ENCODE assay signal across 1 cellular context in genomic region chr1:29167904-29168303, GRCh38.
TF ChIP-seq lines count a peak whose summit lies in the region.

No MANE protein-coding gene starts in this region.

TF ChIP-seq in WTC11, 78 proteins besides CTCF, POLR2A, EP300 and RAD21 (continued from another document):
- no peak for TF ChIP-seq ZNF281 (CRISPR knock-in tag; IDR thresholded peaks at IDR 0.05)
- TF ChIP-seq, protein P1, sequence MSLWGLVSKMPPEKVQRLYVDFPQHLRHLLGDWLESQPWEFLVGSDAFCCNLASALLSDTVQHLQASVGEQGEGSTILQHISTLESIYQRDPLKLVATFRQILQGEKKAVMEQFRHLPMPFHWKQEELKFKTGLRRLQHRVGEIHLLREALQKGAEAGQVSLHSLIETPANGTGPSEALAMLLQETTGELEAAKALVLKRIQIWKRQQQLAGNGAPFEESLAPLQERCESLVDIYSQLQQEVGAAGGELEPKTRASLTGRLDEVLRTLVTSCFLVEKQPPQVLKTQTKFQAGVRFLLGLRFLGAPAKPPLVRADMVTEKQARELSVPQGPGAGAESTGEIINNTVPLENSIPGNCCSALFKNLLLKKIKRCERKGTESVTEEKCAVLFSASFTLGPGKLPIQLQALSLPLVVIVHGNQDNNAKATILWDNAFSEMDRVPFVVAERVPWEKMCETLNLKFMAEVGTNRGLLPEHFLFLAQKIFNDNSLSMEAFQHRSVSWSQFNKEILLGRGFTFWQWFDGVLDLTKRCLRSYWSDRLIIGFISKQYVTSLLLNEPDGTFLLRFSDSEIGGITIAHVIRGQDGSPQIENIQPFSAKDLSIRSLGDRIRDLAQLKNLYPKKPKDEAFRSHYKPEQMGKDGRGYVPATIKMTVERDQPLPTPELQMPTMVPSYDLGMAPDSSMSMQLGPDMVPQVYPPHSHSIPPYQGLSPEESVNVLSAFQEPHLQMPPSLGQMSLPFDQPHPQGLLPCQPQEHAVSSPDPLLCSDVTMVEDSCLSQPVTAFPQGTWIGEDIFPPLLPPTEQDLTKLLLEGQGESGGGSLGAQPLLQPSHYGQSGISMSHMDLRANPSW (CRISPR knock-in tag; conservative IDR thresholded peaks at IDR 0.05; ENCODE audit: low read depth): no peak
- TF ChIP-seq, protein P2, sequence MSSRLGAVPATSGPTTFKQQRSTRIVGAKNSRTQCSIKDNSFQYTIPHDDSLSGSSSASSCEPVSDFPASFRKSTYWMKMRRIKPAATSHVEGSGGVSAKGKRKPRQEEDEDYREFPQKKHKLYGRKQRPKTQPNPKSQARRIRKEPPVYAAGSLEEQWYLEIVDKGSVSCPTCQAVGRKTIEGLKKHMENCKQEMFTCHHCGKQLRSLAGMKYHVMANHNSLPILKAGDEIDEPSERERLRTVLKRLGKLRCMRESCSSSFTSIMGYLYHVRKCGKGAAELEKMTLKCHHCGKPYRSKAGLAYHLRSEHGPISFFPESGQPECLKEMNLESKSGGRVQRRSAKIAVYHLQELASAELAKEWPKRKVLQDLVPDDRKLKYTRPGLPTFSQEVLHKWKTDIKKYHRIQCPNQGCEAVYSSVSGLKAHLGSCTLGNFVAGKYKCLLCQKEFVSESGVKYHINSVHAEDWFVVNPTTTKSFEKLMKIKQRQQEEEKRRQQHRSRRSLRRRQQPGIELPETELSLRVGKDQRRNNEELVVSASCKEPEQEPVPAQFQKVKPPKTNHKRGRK (CRISPR knock-in tag; IDR thresholded peaks at IDR 0.05; ENCODE audit: borderline replicate concordance): no peak
- no peak for TF ChIP-seq NFYB (CRISPR knock-in tag; conservative IDR thresholded peaks at IDR 0.05; ENCODE audit: low read depth)
- no peak for TF ChIP-seq ZNF396 (CRISPR knock-in tag; IDR thresholded peaks at IDR 0.05; ENCODE audit: borderline replicate concordance)
- no peak for TF ChIP-seq ZNF263 (CRISPR knock-in tag; IDR thresholded peaks at IDR 0.05; ENCODE audit: low read depth)
- no peak for TF ChIP-seq PREB (CRISPR knock-in tag; IDR thresholded peaks at IDR 0.05; ENCODE audit: borderline replicate concordance)
- no peak for TF ChIP-seq AFF4 (CRISPR knock-in tag; IDR thresholded peaks at IDR 0.05; ENCODE audit: borderline replicate concordance)
- no peak for TF ChIP-seq SMAD4 (CRISPR knock-in tag; IDR thresholded peaks at IDR 0.05)
- TF ChIP-seq SOX15 (CRISPR knock-in tag; IDR thresholded peaks at IDR 0.05): no peak
- TF ChIP-seq RORB (CRISPR knock-in tag; IDR thresholded peaks at IDR 0.05): no peak
- TF ChIP-seq HMGXB4 (CRISPR knock-in tag; IDR thresholded peaks at IDR 0.05): no peak
